ENCODE assay signal across 19 cellular contexts in genomic region chr17:31586946-31587345, GRCh38.
DNase-seq lines count a peak whose midpoint lies in the region; ATAC-seq, FAIRE-seq and TF ChIP-seq lines count a peak whose summit lies in the region.
"Had no signal": no experiment of that assay in that cellular context is flagged by ENCODE, and none has a peak within 500 bp of the region (broad histone marks: within the 10 kb centered on the region; RNA-seq: fewer than 3 reads in every experiment).

No MANE protein-coding gene starts in this region.

- peaks cover 29% of the 10 kb centered on the region for H3K79me1 ChIP-seq in mesenchymal stem cell (replicated peaks; ENCODE audit: low read length, poor library complexity, severe bottlenecking)

- no peak overlapping the region for H3K14ac ChIP-seq in mesenchymal stem cell (ENCODE audit: low read length in 2 of 2)

- no peak overlapping the region for H3K27ac Mint-ChIP-seq in natural killer cell treated with Interleukin-12 subunit alpha and Interleukin-12 subunit beta and Interleukin-15 and Interleukin-18, amount 100 ng/mL, for 72 hours
- H3K27ac Mint-ChIP-seq in natural killer cell = no peak overlapping the region
- H3K27ac Mint-ChIP-seq: activated CD8-positive, alpha-beta T cell treated with anti-CD3 and anti-CD28 coated beads for 36 hours; stimulated activated naive CD8-positive, alpha-beta T cell treated with anti-CD3 and anti-CD28 coated beads, Interleukin-15, Interleukin-2, amounts not matched to agents 100 ng/mL and 50 ng/mL, for 24 hours had no signal

- WGBS in mesenchymal stem cell = 94% methylated on average over 5 of the region's 5 CpGs

- H4K91ac ChIP-seq in mesenchymal stem cell (ENCODE audit: low read length) = no peak overlapping the region

- FAIRE-seq in kidney (lab: Jason Lieb, UNC) = no peak
- FAIRE-seq: D721Med, frontal cortex had no signal

- intact Hi-C loops in natural killer cell (cut with micrococcal nuclease) (no loop called here), kidney (cut with DNase I) (no loop called here)

- H3K27me3 ChIP-seq in mesenchymal stem cell (ENCODE audit: control insufficient read depth in 1 of 2, insufficient read depth in 1 of 2, low read length in 2 of 2) = no peaks in the 10 kb centered on the region
- H3K27me3 ChIP-seq: uterus had no signal

- H3K4me3 Mint-ChIP-seq in natural killer cell treated with Interleukin-12 subunit alpha and Interleukin-12 subunit beta and Interleukin-15 and Interleukin-18, amount 100 ng/mL, for 72 hours = no peak overlapping the region
- H3K4me3 Mint-ChIP-seq in natural killer cell = no peak overlapping the region
- H3K4me3 Mint-ChIP-seq: activated CD8-positive, alpha-beta T cell treated with anti-CD3 and anti-CD28 coated beads for 36 hours; central memory CD8-positive, alpha-beta T cell; stimulated activated naive CD8-positive, alpha-beta T cell treated with anti-CD3 and anti-CD28 coated beads, Interleukin-15, Interleukin-2, amounts not matched to agents 100 ng/mL and 50 ng/mL, for 24 hours had no signal

- no peak overlapping the region for H2BK12ac ChIP-seq in mesenchymal stem cell (ENCODE audit: low read length in 2 of 2)

- no peak overlapping the region for H2AK5ac ChIP-seq in mesenchymal stem cell (ENCODE audit: low read length, severe bottlenecking)

- no peak overlapping the region for H3K23ac ChIP-seq in mesenchymal stem cell (ENCODE audit: low read length in 2 of 2)

- DNase-seq in natural killer cell treated with Interleukin-12 subunit alpha and Interleukin-12 subunit beta and Interleukin-15 and Interleukin-18, amount 100 ng/mL, for 72 hours (ENCODE audit: low spot score) = peak; percentile 56
- DNase-seq in natural killer cell (no peak), amniotic epithelial cell (ENCODE audit: low read depth) (peak; percentile 47), mesenchymal stem cell (no peak), kidney (no peak), NCI-H1417 treated with DMSO at 0.1 percent for 48 hours (lab: John Stamatoyannopoulos, UW) (no peak)
- DNase-seq: activated CD8-positive, alpha-beta T cell treated with anti-CD3 and anti-CD28 coated beads for 36 hours; naive B cell; NCI-H1930; NCI-H510A treated with DMSO at 0.1 percent for 48 hours; PC-9; psoas muscle; uterus had no signal

- no peak for TF ChIP-seq CTCF in natural killer cell (IDR thresholded peaks at IDR 0.05)
- no peak for TF ChIP-seq CTCF in kidney (IDR thresholded peaks at IDR 0.05; ENCODE audit: borderline replicate concordance, extremely low read depth, insufficient read depth)

- no peak overlapping the region for H2AFZ ChIP-seq in mesenchymal stem cell (ENCODE audit: low read depth, low read length)
- H2AFZ ChIP-seq: PC-9 had no signal

- no peak overlapping the region for H2BK5ac ChIP-seq in mesenchymal stem cell (ENCODE audit: low read depth, low read length, poor library complexity, severe bottlenecking)

- H3K9me3 ChIP-seq in mesenchymal stem cell (ENCODE audit: control insufficient read depth, low read length) (no peaks in the 10 kb centered on the region), kidney (ENCODE audit: control insufficient read depth in 1 of 2, low read length in 2 of 2) (no peaks in the 10 kb centered on the region)
- H3K9me3 ChIP-seq: psoas muscle, uterus had no signal

- H3K4me1 ChIP-seq in mesenchymal stem cell (ENCODE audit: control insufficient read depth, insufficient read depth, low read depth, low read length) (peaks cover 10% of the 10 kb centered on the region), kidney (ENCODE audit: control insufficient read depth in 1 of 2, insufficient read depth in 1 of 2, low read depth in 1 of 2, low read length in 2 of 2) (peaks cover 0 to 4% of the 10 kb centered on the region in 2 donors)

- H3K18ac ChIP-seq in mesenchymal stem cell (ENCODE audit: low read depth in 1 of 2, low read length in 2 of 2) = no peak overlapping the region

- H3K4ac ChIP-seq in mesenchymal stem cell (ENCODE audit: low read depth in 1 of 2, low read length in 2 of 2) = no peak overlapping the region

- no peak for ATAC-seq in natural killer cell treated with Interleukin-12 subunit alpha and Interleukin-12 subunit beta and Interleukin-15 and Interleukin-18, amount 100 ng/mL, for 72 hours
- ATAC-seq in natural killer cell = no peak
- no peak for ATAC-seq in GM19463 (IDR thresholded peaks at IDR 0.05; ENCODE audit: unreplicated experiment)
- ATAC-seq in HG03025 (IDR thresholded peaks at IDR 0.05; ENCODE audit: low FRiP score, unreplicated experiment) = no peak
- ATAC-seq: activated CD8-positive, alpha-beta T cell treated with anti-CD3 and anti-CD28 coated beads for 36 hours had no signal

- no peaks in the 10 kb centered on the region for H3K9me3 Mint-ChIP-seq in natural killer cell treated with Interleukin-12 subunit alpha and Interleukin-12 subunit beta and Interleukin-15 and Interleukin-18, amount 100 ng/mL, for 72 hours
- no peaks in the 10 kb centered on the region for H3K9me3 Mint-ChIP-seq in natural killer cell
- H3K9me3 Mint-ChIP-seq: activated CD8-positive, alpha-beta T cell treated with anti-CD3 and anti-CD28 coated beads for 36 hours; central memory CD8-positive, alpha-beta T cell; naive B cell; stimulated activated naive CD8-positive, alpha-beta T cell treated with anti-CD3 and anti-CD28 coated beads, Interleukin-15, Interleukin-2, amounts not matched to agents 100 ng/mL and 50 ng/mL, for 24 hours had no signal

- no peak overlapping the region for H3K4me2 ChIP-seq in mesenchymal stem cell (ENCODE audit: low read length, poor library complexity, severe bottlenecking)
- H3K4me2 ChIP-seq: PC-9 had no signal

- no peaks in the 10 kb centered on the region for H3K36me3 Mint-ChIP-seq in natural killer cell treated with Interleukin-12 subunit alpha and Interleukin-12 subunit beta and Interleukin-15 and Interleukin-18, amount 100 ng/mL, for 72 hours
- no peaks in the 10 kb centered on the region for H3K36me3 Mint-ChIP-seq in natural killer cell
- H3K36me3 Mint-ChIP-seq: naive B cell had no signal

- H3K4me1 Mint-ChIP-seq in natural killer cell treated with Interleukin-12 subunit alpha and Interleukin-12 subunit beta and Interleukin-15 and Interleukin-18, amount 100 ng/mL, for 72 hours (ENCODE audit: low read depth in 2 of 2) = peaks cover 6 to 8% of the 10 kb centered on the region in 2 donors
- peaks cover 8% of the 10 kb centered on the region in 2 donors for H3K4me1 Mint-ChIP-seq in natural killer cell

- no peak overlapping the region for H3K4me3 ChIP-seq in mesenchymal stem cell (ENCODE audit: insufficient read depth in 1 of 2, low read depth in 1 of 2, low read length in 2 of 2)
- no peak overlapping the region for H3K4me3 ChIP-seq in kidney (ENCODE audit: low read length in 2 of 2)
- H3K4me3 ChIP-seq: PC-9, psoas muscle, uterus had no signal

- no peak overlapping the region for H4K8ac ChIP-seq in mesenchymal stem cell (ENCODE audit: low read length)

- H2BK15ac ChIP-seq in mesenchymal stem cell (ENCODE audit: low read depth, poor library complexity, severe bottlenecking) = no peak overlapping the region

- H3K9ac ChIP-seq in mesenchymal stem cell (ENCODE audit: low read length) (peak overlapping the region; percentile 59), kidney (ENCODE audit: low read length in 2 of 2) (no peak overlapping the region)

- no peak overlapping the region for H2BK120ac ChIP-seq in mesenchymal stem cell (ENCODE audit: low read depth, low read length)

- H3K27ac ChIP-seq in mesenchymal stem cell (ENCODE audit: low read length, poor library complexity, severe bottlenecking) = no peak overlapping the region
- H3K27ac ChIP-seq in kidney (ENCODE audit: low read depth in 2 of 2, low read length in 2 of 2) = no peak overlapping the region
- H3K27ac ChIP-seq: PC-9, psoas muscle, uterus had no signal

- peaks cover 41 to 81% of the 10 kb centered on the region in 2 experiments for H3K36me3 ChIP-seq in mesenchymal stem cell (ENCODE audit: control insufficient read depth in 1 of 2, insufficient read depth in 2 of 2, low read depth in 1 of 2, low read length in 2 of 2)
- H3K36me3 ChIP-seq in kidney (ENCODE audit: control insufficient read depth in 1 of 2, insufficient read depth in 2 of 2, low read length in 2 of 2) = no peaks in the 10 kb centered on the region
- H3K36me3 ChIP-seq: uterus had no signal

- no peaks in the 10 kb centered on the region for H3K27me3 Mint-ChIP-seq in natural killer cell treated with Interleukin-12 subunit alpha and Interleukin-12 subunit beta and Interleukin-15 and Interleukin-18, amount 100 ng/mL, for 72 hours
- H3K27me3 Mint-ChIP-seq in natural killer cell (ENCODE audit: low read depth in 2 of 2) = no peaks in the 10 kb centered on the region
- H3K27me3 Mint-ChIP-seq: activated CD8-positive, alpha-beta T cell treated with anti-CD3 and anti-CD28 coated beads for 36 hours; central memory CD8-positive, alpha-beta T cell; naive B cell; stimulated activated naive CD8-positive, alpha-beta T cell treated with anti-CD3 and anti-CD28 coated beads, Interleukin-15, Interleukin-2, amounts not matched to agents 100 ng/mL and 50 ng/mL, for 24 hours had no signal

Comparison
In these comparisons a context has a peak if more than half of its experiments do, and no peak if none do; other contexts are left out.
1. DNase-seq: peak in natural killer cell treated with Interleukin-12 subunit alpha and Interleukin-12 subunit beta and Interleukin-15 and Interleukin-18, amount 100 ng/mL, for 72 hours (single experiment) and amniotic epithelial cell (single experiment); none in natural killer cell (single experiment), mesenchymal stem cell (single experiment), kidney (single experiment) and NCI-H1417 treated with DMSO at 0.1 percent for 48 hours (single experiment).